ENCODE assay signal across 14 cellular contexts in the genomic region with DNA sequence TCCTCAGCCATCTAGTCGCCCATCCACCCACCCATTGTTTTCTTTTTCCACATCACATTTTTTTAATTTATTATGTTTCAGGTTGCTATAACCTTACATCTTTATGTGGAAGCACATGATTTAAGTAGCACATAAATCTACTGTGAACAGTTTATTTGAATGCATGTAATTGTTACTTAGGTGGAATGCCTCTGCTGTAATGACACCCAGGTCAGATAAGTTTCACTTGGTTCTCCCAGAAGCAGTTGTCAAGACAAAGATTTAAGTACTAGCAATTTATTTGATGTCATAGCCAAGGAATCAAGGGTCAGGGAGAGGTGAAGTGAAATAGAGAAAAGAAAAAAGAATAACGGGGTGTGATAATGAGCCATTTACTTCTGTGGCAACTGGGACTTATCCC.
A peak's percentile ranks its signal among the peaks of the same experiment; 100 is the strongest.
DNase-seq lines count a peak whose midpoint lies in the region; ATAC-seq, FAIRE-seq and TF ChIP-seq lines count a peak whose summit lies in the region.
"Had no signal": no experiment of that assay in that cellular context is flagged by ENCODE, and none has a peak within 500 bp of the region (broad histone marks: within the 10 kb centered on the region; RNA-seq: fewer than 3 reads in every experiment).

No MANE protein-coding gene starts in this region.

- peak overlapping the region; percentile 24 for H3K27ac Mint-ChIP-seq in Caco-2 (ENCODE audit: unreplicated experiment)
- no peak overlapping the region for H3K27ac Mint-ChIP-seq in activated naive CD8-positive, alpha-beta T cell treated with anti-CD3 and anti-CD28 coated beads, Interleukin-2, amount 50 U/mL, for 24 hours
- H3K27ac Mint-ChIP-seq: CD4-positive, alpha-beta T cell had no signal

- FAIRE-seq in endometrium (lab: Jason Lieb, UNC) (peak; percentile 29), HTR-8/SVneo (lab: Jason Lieb, UNC) (no peak)
- FAIRE-seq: H1, RCC 7860 had no signal

- BruUV-seq in Caco-2 (replicated peaks; lab: Mats Ljungman, UMichigan) = no TSS peak

- H3K4me1 Mint-ChIP-seq in Caco-2 (ENCODE audit: low read depth, unreplicated experiment) = peaks cover 18% of the 10 kb centered on the region
- H3K4me1 Mint-ChIP-seq in activated naive CD8-positive, alpha-beta T cell treated with anti-CD3 and anti-CD28 coated beads, Interleukin-2, amount 50 U/mL, for 24 hours = no peaks in the 10 kb centered on the region

- no peaks in the 10 kb centered on the region for H3K27me3 ChIP-seq in Caco-2 (replicated peaks; ENCODE audit: control insufficient read depth, insufficient read depth, low read length)

- no peaks in the 10 kb centered on the region for H3K36me3 ChIP-seq in Caco-2 (ENCODE audit: control insufficient read depth, insufficient read depth, low read length)

- no peak for ATAC-seq in activated naive CD8-positive, alpha-beta T cell treated with anti-CD3 and anti-CD28 coated beads, Interleukin-2, amount 50 U/mL, for 24 hours

- H3K36me3 Mint-ChIP-seq in Caco-2 (ENCODE audit: insufficient read depth, unreplicated experiment) = no peaks in the 10 kb centered on the region
- H3K36me3 Mint-ChIP-seq in activated naive CD8-positive, alpha-beta T cell treated with anti-CD3 and anti-CD28 coated beads, Interleukin-2, amount 50 U/mL, for 24 hours (ENCODE audit: low read depth) = peaks cover 4% of the 10 kb centered on the region

- CTCF ChIA-PET in Caco-2 (lab: Charles Lee) = interaction anchor here (1.5 kb wide), 1 partner anchor 17 kb away, joined by 5 read pairs; no protein-coding TSS in a partner anchor

- DNase-seq in Caco-2 (no peak), renal cortical epithelial cell (ENCODE audit: low read depth) (peak; percentile 41), EL (no peak), HTR-8/SVneo (ENCODE audit: insufficient read length, low spot score) (no peak)
- no peak for DNase-seq in central memory CD4-positive, alpha-beta T cell
- DNase-seq in activated naive CD8-positive, alpha-beta T cell treated with anti-CD3 and anti-CD28 coated beads, Interleukin-2, amount 50 U/mL, for 24 hours = no peak
- DNase-seq: ACHN; CD4-positive, alpha-beta T cell; DND-41; SHP77 treated with DMSO at 0.1 percent for 48 hours had no signal

- no peak overlapping the region for H3K4me3 ChIP-seq in Caco-2 (ENCODE audit: low read depth, low read length)

- POLR2A ChIA-PET in Caco-2 (lab: Charles Lee) = no interaction called here

- no peaks in the 10 kb centered on the region for H3K9me3 ChIP-seq in Caco-2

- no peak for TF ChIP-seq RAD21 in Ishikawa (IDR thresholded peaks at IDR 0.05; ENCODE audit: low read depth)

- no peaks in the 10 kb centered on the region for H3K9me3 Mint-ChIP-seq in Caco-2 (ENCODE audit: unreplicated experiment)
- peaks cover 6% of the 10 kb centered on the region for H3K9me3 Mint-ChIP-seq in activated naive CD8-positive, alpha-beta T cell treated with anti-CD3 and anti-CD28 coated beads, Interleukin-2, amount 50 U/mL, for 24 hours

- no peak overlapping the region for H3K4me3 Mint-ChIP-seq in Caco-2 (ENCODE audit: unreplicated experiment)
- no peak overlapping the region for H3K4me3 Mint-ChIP-seq in activated naive CD8-positive, alpha-beta T cell treated with anti-CD3 and anti-CD28 coated beads, Interleukin-2, amount 50 U/mL, for 24 hours
- H3K4me3 Mint-ChIP-seq: CD4-positive, alpha-beta T cell had no signal

- TF ChIP-seq CTCF in Caco-2 (IDR thresholded peaks at IDR 0.05; ENCODE audit: insufficient read depth in 1 of 2, low read depth in 1 of 2, low read length in 1 of 2, severe bottlenecking in 1 of 2, unreplicated experiment in 1 of 2) = no peak

- intact Hi-C loops in Caco-2 (cut with micrococcal nuclease; ENCODE audit: unreplicated experiment) = no loop called here

- peak; percentile 63 for TF ChIP-seq EP300 in Ishikawa (IDR thresholded peaks at IDR 0.05; ENCODE audit: borderline replicate concordance)

- peaks cover 15% of the 10 kb centered on the region; the same call in 1 of the 2 replicates for H3K4me1 ChIP-seq in Caco-2

- H3K27me3 Mint-ChIP-seq in Caco-2 (ENCODE audit: insufficient read depth, unreplicated experiment) = no peaks in the 10 kb centered on the region
- peaks cover 2% of the 10 kb centered on the region for H3K27me3 Mint-ChIP-seq in activated naive CD8-positive, alpha-beta T cell treated with anti-CD3 and anti-CD28 coated beads, Interleukin-2, amount 50 U/mL, for 24 hours
- H3K27me3 Mint-ChIP-seq: CD4-positive, alpha-beta T cell had no signal

TF ChIP-seq in Ishikawa, 13 proteins besides CTCF, POLR2A, EP300 and RAD21:
- TF ChIP-seq EGR1 (IDR thresholded peaks at IDR 0.05) (no peak), TCF12 (IDR thresholded peaks at IDR 0.05; ENCODE audit: low read depth) (0 out of 2 replicates have a peak, but pooled peaks have one; percentile 21)
